ENCODE assay signal across 1 cellular context in the genomic region with DNA sequence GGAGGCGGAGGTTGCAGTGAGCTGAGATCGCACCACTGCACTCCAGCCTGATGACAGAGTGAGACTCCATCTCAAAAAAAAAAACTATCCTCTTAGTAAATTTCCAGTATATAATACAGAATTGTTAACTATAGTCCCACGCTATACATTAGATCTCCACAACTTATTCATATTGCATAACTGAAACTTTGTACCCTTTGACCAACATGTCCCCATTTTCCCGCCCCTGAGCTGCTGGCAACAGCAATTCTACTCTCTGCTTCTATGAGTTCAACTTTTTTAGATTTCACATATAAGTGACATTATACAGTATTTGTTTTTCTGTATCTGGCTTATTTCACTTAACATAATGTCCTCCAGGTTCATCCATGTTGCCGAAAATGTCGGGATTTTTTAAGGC. TPM values are rescaled to one million over a fixed set of nuclear protein-coding genes. Genes with fewer than 3 reads are reported as not detected.
"Had no signal": no experiment of that assay in that cellular context is flagged by ENCODE, and none has a peak within 500 bp of the region (broad histone marks: within the 10 kb centered on the region; RNA-seq: fewer than 3 reads in every experiment).

No MANE protein-coding gene starts in this region.

RNA-seq across cellular contexts. Expression of a gene that starts 34.4 kb away (rescaled TPM):
- polyA plus RNA-seq: right cardiac atrium had no signal
